In genomic region chr7:96361116-96361857, GRCh38 we compare ENCODE assay signal across 26 cellular contexts.
"Had no signal": no experiment of that assay in that cellular context is flagged by ENCODE, and none has a peak within 500 bp of the region (broad histone marks: within the 10 kb centered on the region; RNA-seq: fewer than 3 reads in every experiment).

No MANE protein-coding gene starts in this region.

- H3K27me3 Mint-ChIP-seq: activated naive CD8-positive, alpha-beta T cell; type B pancreatic cell had no signal

- H3K4me3 Mint-ChIP-seq: activated naive CD8-positive, alpha-beta T cell; activated T-cell treated with anti-CD3 and anti-CD28 coated beads, Interleukin-2, amount 50 U/mL, for 24 hours; activated T-helper 17 cell treated with anti-CD3 and anti-CD28 coated beads, Interleukin-2, amount 50 U/mL, for 72 hours; memory B cell; nephron; T-helper 2 cell treated with Interferon-gamma antibody and Interleukin-4, amounts not matched to agents 5 μg/mL and 100 μg/mL, for 36 hours; type B pancreatic cell had no signal

- H3K27ac ChIP-seq: colonic mucosa, esophagus muscularis mucosa, gastrocnemius medialis, parathyroid adenoma, sigmoid colon, thoracic aorta, vagina had no signal

- H3K4me1 Mint-ChIP-seq: activated T-helper 17 cell treated with anti-CD3 and anti-CD28 coated beads, Interleukin-2, amount 50 U/mL, for 72 hours; memory B cell; nephron had no signal

- H3K27ac Mint-ChIP-seq: activated naive CD8-positive, alpha-beta T cell; activated T-cell treated with anti-CD3 and anti-CD28 coated beads, Interleukin-2, amount 50 U/mL, for 24 hours; activated T-helper 17 cell treated with anti-CD3 and anti-CD28 coated beads, Interleukin-2, amount 50 U/mL, for 72 hours; memory B cell; nephron; T-helper 2 cell treated with Interferon-gamma antibody and Interleukin-4, amounts not matched to agents 5 μg/mL and 100 μg/mL, for 36 hours; type B pancreatic cell had no signal

- H3K36me3 ChIP-seq: colonic mucosa, esophagus muscularis mucosa, gastrocnemius medialis, sigmoid colon, thoracic aorta, vagina had no signal

- H3K27me3 ChIP-seq: colonic mucosa, esophagus muscularis mucosa, gastrocnemius medialis, sigmoid colon, vagina had no signal

- FAIRE-seq: bronchial epithelial cell had no signal

- H2AFZ ChIP-seq: parathyroid adenoma had no signal

- H3K9me3 ChIP-seq: colonic mucosa, esophagus muscularis mucosa, gastrocnemius medialis, thoracic aorta, vagina had no signal

- H3K79me2 ChIP-seq: parathyroid adenoma had no signal

- DNase-seq: activated CD4-positive, alpha-beta T cell treated with anti-CD3 and anti-CD28 coated beads, Interleukin-2, amount 50 U/mL, for 4 hours; activated CD8-positive, alpha-beta memory T cell treated with anti-CD3 and anti-CD28 coated beads for 24 hours; activated CD8-positive, alpha-beta memory T cell treated with anti-CD3 and anti-CD28 coated beads, Interleukin-2, amount 50 U/mL, for 4 hours; activated naive CD4-positive, alpha-beta T cell; activated T-cell treated with anti-CD3 and anti-CD28 coated beads, Interleukin-2, amount 50 U/mL, for 24 hours; colonic mucosa; gastrocnemius medialis; head of caudate nucleus; hypothalamus; islet precursor cell; left cardiac atrium; nucleus accumbens; sigmoid colon; stimulated activated CD4-positive, alpha-beta T cell treated with anti-CD3 and anti-CD28 coated beads, Interleukin-4, amount 100 ng/mL, for 1 hour; stimulated activated naive CD4-positive, alpha-beta T cell treated with Interleukin-2 at 50 U/mL for 16 hours had no signal

- H3K4me3 ChIP-seq: colonic mucosa, esophagus muscularis mucosa, gastrocnemius medialis, sigmoid colon, thoracic aorta, vagina had no signal

- H3K9me3 Mint-ChIP-seq: type B pancreatic cell had no signal

- H3K4me1 ChIP-seq: colonic mucosa, esophagus muscularis mucosa, gastrocnemius medialis, parathyroid adenoma, sigmoid colon, vagina had no signal

- H3K9ac ChIP-seq: parathyroid adenoma had no signal

- H3K36me3 Mint-ChIP-seq: activated naive CD8-positive, alpha-beta T cell; memory B cell; type B pancreatic cell had no signal

- ATAC-seq: activated T-helper 17 cell treated with anti-CD3 and anti-CD28 coated beads, Interleukin-2, amount 50 U/mL, for 72 hours; gastrocnemius medialis; left cardiac atrium had no signal
